9 cellular contexts compared by ENCODE assay signal in genomic region chr18:8707946-8708345, GRCh38. TPM values are rescaled to one million over a fixed set of nuclear protein-coding genes. Genes with fewer than 3 reads are reported as not detected.
DNase-seq lines count a peak whose midpoint lies in the region; ATAC-seq and TF ChIP-seq lines count a peak whose summit lies in the region.
"Had no signal": no experiment of that assay in that cellular context is flagged by ENCODE, and none has a peak within 500 bp of the region (broad histone marks: within the 10 kb centered on the region; RNA-seq: fewer than 3 reads in every experiment).

No MANE protein-coding gene starts in this region.

- H2BK12ac ChIP-seq in H9 (ENCODE audit: insufficient read length, low read depth, low read length), result no peak overlapping the region

- no peak overlapping the region for H3K56ac ChIP-seq in H9 (ENCODE audit: insufficient read length, low read depth, low read length)

- H3K14ac ChIP-seq in H9 (ENCODE audit: insufficient read depth, low read length), result no peak overlapping the region

- H3K27me3 Mint-ChIP-seq in H9 (ENCODE audit: low read depth), result peaks cover 24% of the 10 kb centered on the region
- peaks cover 14% of the 10 kb centered on the region for H3K27me3 Mint-ChIP-seq in activated B cell treated with CpG ODN at 0.5 μM for 24 hours

- intact Hi-C loops in activated B cell treated with CpG ODN at 0.5 μM for 24 hours (cut with micrococcal nuclease), result loop anchor here (2.0 to 10.0 kb wide), 2 partner anchors 105 to 907 kb away; partner anchors contain the start of gene PPP4R1

- H2BK20ac ChIP-seq in H9 (ENCODE audit: low read depth, low read length, poor library complexity, severe bottlenecking), result no peak overlapping the region

- H3K23ac ChIP-seq in H9 (ENCODE audit: insufficient read length, low read depth, low read length), result no peak overlapping the region

- H2BK5ac ChIP-seq in H9 (ENCODE audit: insufficient read length, low read length), result no peak overlapping the region

- no peak overlapping the region for H4K5ac ChIP-seq in H9 (ENCODE audit: insufficient read length, low read depth, low read length)

- H3K9me3 ChIP-seq in H9 (ENCODE audit: control insufficient read depth, low read depth, low read length), result no peaks in the 10 kb centered on the region

- H3K4me3 Mint-ChIP-seq in H9 (peak overlapping the region; percentile 92 to 96), activated B cell treated with CpG ODN at 0.5 μM for 24 hours (peak overlapping the region; percentile 93)

- POLR2A ChIA-PET in activated B cell treated with CpG ODN at 0.5 μM for 24 hours (lab: Charles Lee), result interaction anchor here (1.0 kb wide), 1 partner anchor 18 kb away, joined by 6 read pairs; no protein-coding TSS in a partner anchor

- H2AK5ac ChIP-seq in H9 (ENCODE audit: insufficient read length, low read length), result no peak overlapping the region

- H3K9ac ChIP-seq in H9 (ENCODE audit: extremely low read depth, insufficient read length, low read length), result peak overlapping the region; percentile 27

- H3K18ac ChIP-seq in H9 (ENCODE audit: insufficient read length, low read depth, low read length), result no peak overlapping the region

- no peak overlapping the region for H2AFZ ChIP-seq in H9 (ENCODE audit: low read length)

- H3K9me3 Mint-ChIP-seq in H9 (peaks cover 2 to 8% of the 10 kb centered on the region in 2 experiments; a peak in 4 of 5 replicates), activated B cell treated with CpG ODN at 0.5 μM for 24 hours (peaks cover 2% of the 10 kb centered on the region)
- H3K9me3 Mint-ChIP-seq: activated naive CD4-positive, alpha-beta T cell treated with anti-CD3 and anti-CD28 coated beads, Interleukin-2, amount 50 U/mL, for 72 hours had no signal

- H3K4me2 ChIP-seq in H9 (ENCODE audit: insufficient read depth, insufficient read length, low read length), result peak overlapping the region; percentile 91

- no peak overlapping the region for H2BK15ac ChIP-seq in H9 (ENCODE audit: low read depth, low read length)

- no peaks in the 10 kb centered on the region for H3K79me1 ChIP-seq in H9 (ENCODE audit: insufficient read depth, low read depth, low read length, poor library complexity, severe bottlenecking)

- no peak overlapping the region for H4K8ac ChIP-seq in H9 (replicated peaks; ENCODE audit: insufficient read length, low read depth, low read length)

- H3K4me1 ChIP-seq in H9 (ENCODE audit: insufficient read depth, low read length), result no peaks in the 10 kb centered on the region; the same call in 1 of the 2 replicates

- peaks cover 20% of the 10 kb centered on the region for H3K23me2 ChIP-seq in H9 (ENCODE audit: insufficient read length, low read depth, low read length, poor library complexity, severe bottlenecking)

- H3K4ac ChIP-seq in H9 (ENCODE audit: low read depth, low read length), result no peak overlapping the region

- DNase-seq in H9, result no peak
- no peak for DNase-seq in activated B cell treated with CpG ODN at 0.5 μM for 24 hours
- peak; percentile 60 for DNase-seq in iris pigment epithelial cell (ENCODE audit: low read depth)
- DNase-seq in superior temporal gyrus (ENCODE audit: extremely low spot score), result peak; percentile 59
- DNase-seq in kidney glomerular epithelial cell (lab: John Stamatoyannopoulos, UW), result no peak
- DNase-seq: activated CD4-positive, alpha-beta T cell treated with anti-CD3 and anti-CD28 coated beads for 1 hour had no signal

- H3K36me3 Mint-ChIP-seq in H9 (ENCODE audit: insufficient read depth in 1 of 3, low read depth in 3 of 3) (peaks cover 10 to 28% (median 11%) of the 10 kb centered on the region in 3 experiments), activated B cell treated with CpG ODN at 0.5 μM for 24 hours (ENCODE audit: low read depth) (peaks cover 6% of the 10 kb centered on the region)

- no peak overlapping the region for H3T11ph ChIP-seq in H9 (ENCODE audit: low read length)

- TF ChIP-seq CTCF in H9 (conservative IDR thresholded peaks at IDR 0.05) (no peak), activated B cell treated with CpG ODN at 0.5 μM for 24 hours (IDR thresholded peaks at IDR 0.05) (no peak)

- H3K27me3 ChIP-seq in H9 (ENCODE audit: insufficient read depth, low read length), result no peaks in the 10 kb centered on the region; the same call in 1 of the 2 replicates

- no peak overlapping the region for H4K91ac ChIP-seq in H9 (ENCODE audit: insufficient read length, low read depth, low read length)

- H3K4me1 Mint-ChIP-seq in H9 (peaks cover 50 to 54% of the 10 kb centered on the region in 2 experiments), activated B cell treated with CpG ODN at 0.5 μM for 24 hours (peaks cover 26% of the 10 kb centered on the region)

- peaks cover 12% of the 10 kb centered on the region; the same call in 1 of the 2 replicates for H3K79me2 ChIP-seq in H9 (ENCODE audit: insufficient read depth, low read length)

- 0 out of 7 replicates have a peak overlapping the region, but pooled peaks of 1 of the 3 experiments have one; percentile 37 for H3K27ac Mint-ChIP-seq in H9
- H3K27ac Mint-ChIP-seq in activated B cell treated with CpG ODN at 0.5 μM for 24 hours, result no peak overlapping the region
- H3K27ac Mint-ChIP-seq: activated naive CD4-positive, alpha-beta T cell treated with anti-CD3 and anti-CD28 coated beads, Interleukin-2, amount 50 U/mL, for 72 hours had no signal

- H3K27ac ChIP-seq in H9 (ENCODE audit: insufficient read length, low read depth, low read length), result no peak overlapping the region

- H4K20me1 ChIP-seq in H9 (ENCODE audit: control insufficient read depth, insufficient read depth, insufficient read length), result no peaks in the 10 kb centered on the region

- WGBS in H9 (ENCODE audit: extremely low coverage, insufficient read length, low lambda C conversion rate), result no CpG with 5 or more reads among the region's 1 CpG

- CTCF ChIA-PET in activated B cell treated with CpG ODN at 0.5 μM for 24 hours (lab: Charles Lee), result interaction anchor here (1.7 to 3.0 kb wide), 3 partner anchors 12 to 280 kb away, joined by 6 to 14 read pairs (median 11); no protein-coding TSS in a partner anchor

- ATAC-seq in activated B cell treated with CpG ODN at 0.5 μM for 24 hours (ENCODE audit: low read depth) (no peak), GM21786 (IDR thresholded peaks at IDR 0.05; ENCODE audit: unreplicated experiment) (no peak), HG03571 (IDR thresholded peaks at IDR 0.05; ENCODE audit: unreplicated experiment) (no peak)
- ATAC-seq: activated naive CD4-positive, alpha-beta T cell treated with anti-CD3 and anti-CD28 coated beads, Interleukin-2, amount 50 U/mL, for 72 hours had no signal

- no peak overlapping the region for H2BK120ac ChIP-seq in H9 (ENCODE audit: low read depth, low read length, poor library complexity, severe bottlenecking)

RNA-seq across cellular contexts. Expression of gene MTCL1, which starts 2.6 kb away (rescaled TPM):
- 45.1 and 50.7 TPM in 2 replicates for total RNA-seq in H9 (2021)
- 1.9 and 2.9 TPM in 2 replicates for total RNA-seq in activated B cell treated with CpG ODN at 0.5 μM for 24 hours

Comparison
In these comparisons a context has a peak if more than half of its experiments do, and no peak if none do; other contexts are left out.
1. DNase-seq: peak in iris pigment epithelial cell (single experiment) and superior temporal gyrus (single experiment); none in H9 (single experiment), activated B cell treated with CpG ODN at 0.5 μM for 24 hours (single experiment) and kidney glomerular epithelial cell (single experiment).
2. RNA of gene MTCL1, which starts 2.6 kb away (total RNA-seq): 45.1 to 50.7 TPM in H9; 1.9 to 2.9 TPM in activated B cell treated with CpG ODN at 0.5 μM for 24 hours; every median in the first group is over 10 times any median in the second.